ENCODE assay signal across 16 cellular contexts in the genomic region with DNA sequence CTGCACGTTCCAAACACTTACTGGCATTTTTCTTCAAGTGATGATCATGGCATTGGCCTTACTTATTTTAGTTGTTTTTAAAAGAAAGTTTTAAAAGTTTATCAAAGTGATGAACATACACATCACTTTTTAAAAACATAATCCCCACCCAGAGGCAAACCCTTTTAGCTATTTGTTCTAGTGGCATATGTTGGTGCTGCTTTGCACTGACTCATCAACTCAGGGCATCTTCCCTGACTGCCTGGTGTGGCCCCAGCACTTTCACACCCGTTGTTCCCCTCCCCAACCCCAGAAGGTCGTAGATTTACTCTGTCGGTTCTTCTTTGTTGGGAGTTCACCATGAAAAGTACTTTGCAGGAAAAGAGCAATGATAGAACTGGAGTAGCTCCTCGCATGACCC.
A peak's percentile ranks its signal among the peaks of the same experiment; 100 is the strongest.
DNase-seq lines count a peak whose midpoint lies in the region; ATAC-seq and TF ChIP-seq lines count a peak whose summit lies in the region.
"Had no signal": no experiment of that assay in that cellular context is flagged by ENCODE, and none has a peak within 500 bp of the region (broad histone marks: within the 10 kb centered on the region; RNA-seq: fewer than 3 reads in every experiment).

No MANE protein-coding gene starts in this region.

- no peaks in the 10 kb centered on the region for H3K9me2 ChIP-seq in hepatocyte (replicated peaks; ENCODE audit: insufficient read depth)

- H2AFZ ChIP-seq in hepatocyte: no peak overlapping the region

- H3K4me3 ChIP-seq in hepatocyte: no peak overlapping the region
- H3K4me3 ChIP-seq: ovary, transverse colon had no signal

- CTCF ChIA-PET in T-cell (lab: Charles Lee): no interaction called here

- 70% methylated on average over 5 of the region's 5 CpGs for WGBS in hepatocyte (ENCODE audit: low lambda C conversion rate, missing lambda C conversion rate)

- no peaks in the 10 kb centered on the region for H3K36me3 ChIP-seq in hepatocyte (replicated peaks; ENCODE audit: insufficient read depth, low read depth)
- H3K36me3 ChIP-seq: ovary, transverse colon had no signal

- H3K27me3 Mint-ChIP-seq in T-cell: no peaks in the 10 kb centered on the region

- H3K27ac ChIP-seq in 22Rv1 (peak overlapping the region; percentile 35; the same call in 1 of the 2 replicates), C4-2B (peak overlapping the region; percentile 44), hepatocyte (peak overlapping the region; percentile 28)
- H3K27ac ChIP-seq: ovary, transverse colon had no signal

- no peak for DNase-seq in T-cell
- no peak for DNase-seq in hepatocyte (ENCODE audit: low spot score)
- no peak for DNase-seq in SHP77 treated with DMSO at 0.1 percent for 48 hours (lab: John Stamatoyannopoulos, UW)
- no peak for DNase-seq in NCI-H2196 (lab: John Stamatoyannopoulos, UW; ENCODE audit: unreplicated experiment)
- no peak for DNase-seq in SW480 (ENCODE audit: low spot score)
- DNase-seq: activated T-cell treated with anti-CD3 and anti-CD28 coated beads, Interleukin-2, amount 50 U/mL, for 4 hours; caudate nucleus; hypothalamus; NCI-H2081 treated with DMSO at 0.1 percent for 48 hours; ovary; stimulated activated CD4-positive, alpha-beta T cell treated with anti-CD3 and anti-CD28 coated beads, Interleukin-4, amount 100 ng/mL, for 4 hours; transverse colon had no signal

- no peaks in the 10 kb centered on the region for H4K20me1 ChIP-seq in hepatocyte (ENCODE audit: insufficient read depth, poor library complexity, severe bottlenecking)

- peaks cover 9% of the 10 kb centered on the region for H3K4me1 ChIP-seq in hepatocyte (ENCODE audit: insufficient read depth)

- H3K79me2 ChIP-seq in hepatocyte: peaks cover 54% of the 10 kb centered on the region

- no peaks in the 10 kb centered on the region for H3K9me3 ChIP-seq in hepatocyte (ENCODE audit: low read depth)
- H3K9me3 ChIP-seq: BE2C, ovary, transverse colon had no signal

- POLR2A ChIA-PET in T-cell (lab: Charles Lee): no interaction called here

- no peaks in the 10 kb centered on the region for H3K27me3 ChIP-seq in hepatocyte
- H3K27me3 ChIP-seq: BE2C, ovary, transverse colon had no signal

- ATAC-seq in T-cell (replicated peaks in 1 of 4) (no peak), HG03025 (IDR thresholded peaks at IDR 0.05; ENCODE audit: low FRiP score, unreplicated experiment) (no peak)
- ATAC-seq: activated T-cell treated with anti-CD3 and anti-CD28 coated beads, Interleukin-2, amount 50 U/mL, for 4 hours had no signal

- H3K27ac Mint-ChIP-seq in T-cell: peak overlapping the region; percentile 52 to 81

- H3K4me2 ChIP-seq in hepatocyte: no peak overlapping the region

- H3K9me3 Mint-ChIP-seq in T-cell: peaks cover 0 to 5% (median 0%) of the 10 kb centered on the region in 3 donors
- H3K9me3 Mint-ChIP-seq: activated T-cell treated with anti-CD3 and anti-CD28 coated beads, Interleukin-2, amount 50 U/mL, for 4 hours had no signal

- H3K4me3 Mint-ChIP-seq in T-cell: peak overlapping the region in 1 of 3 donors; percentile 27
- H3K4me3 Mint-ChIP-seq: activated T-cell treated with anti-CD3 and anti-CD28 coated beads, Interleukin-2, amount 50 U/mL, for 4 hours had no signal

- TF ChIP-seq CTCF in 22Rv1 (IDR thresholded peaks at IDR 0.05): no peak
- no peak for TF ChIP-seq CTCF in C4-2B (conservative IDR thresholded peaks at IDR 0.05)
- no peak for TF ChIP-seq CTCF in hepatocyte (IDR thresholded peaks at IDR 0.05; ENCODE audit: poor library complexity)

- peaks cover 39% of the 10 kb centered on the region for H3K36me3 Mint-ChIP-seq in T-cell

- peaks cover 45 to 86% (median 84%) of the 10 kb centered on the region in 3 donors for H3K4me1 Mint-ChIP-seq in T-cell
